Comparison of ENCODE assay signal across 10 cellular contexts in the genomic region with DNA sequence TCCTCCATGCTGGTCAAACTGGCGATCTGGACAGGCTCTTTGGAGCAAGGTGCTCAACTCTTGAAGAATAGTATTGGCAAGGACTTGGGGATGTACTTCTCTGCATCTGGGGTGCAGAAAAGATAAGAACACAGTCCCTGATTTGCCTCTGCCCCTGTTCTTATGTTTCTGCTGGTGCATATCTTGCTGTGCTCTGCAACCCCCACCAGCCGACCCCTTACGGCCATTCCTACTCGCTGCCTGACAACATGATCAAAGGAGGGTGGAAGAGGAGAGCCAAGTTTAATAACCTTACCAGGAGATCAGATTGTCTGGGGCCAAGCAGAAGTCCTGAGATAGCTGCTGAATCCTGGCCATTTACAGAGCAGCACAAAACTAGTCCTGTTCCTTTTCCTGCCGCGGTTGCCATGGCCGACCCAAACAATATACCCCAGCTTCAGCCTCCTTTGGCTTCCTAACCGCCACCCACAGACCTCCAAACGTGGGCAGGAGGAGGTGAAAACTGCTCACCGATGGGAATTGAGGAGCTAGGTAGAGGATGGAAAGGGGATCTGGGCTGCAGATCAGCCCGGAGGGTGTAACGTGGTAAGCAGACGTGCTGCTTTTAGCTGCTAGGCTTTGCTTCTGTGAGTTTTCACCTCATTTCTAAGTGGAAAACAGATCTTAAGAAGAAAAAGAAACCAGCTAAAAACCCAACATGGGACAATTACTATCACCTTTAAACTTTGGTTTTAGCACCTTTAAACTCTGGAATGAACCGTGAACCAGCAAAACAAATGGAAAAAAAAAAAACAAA.
DNase-seq lines count a peak whose midpoint lies in the region; ATAC-seq, FAIRE-seq and TF ChIP-seq lines count a peak whose summit lies in the region.
"Had no signal": no experiment of that assay in that cellular context is flagged by ENCODE, and none has a peak within 500 bp of the region (broad histone marks: within the 10 kb centered on the region; RNA-seq: fewer than 3 reads in every experiment).

No MANE protein-coding gene starts in this region.

- no peak for TF ChIP-seq POLR2A in GM12878 (IDR thresholded peaks at IDR 0.05; ENCODE audit: low read depth, low read length)
- no peak for TF ChIP-seq POLR2A in transverse colon (IDR thresholded peaks at IDR 0.05)

- no peaks in the 10 kb centered on the region; the same call in 1 of the 2 replicates for H3K79me2 ChIP-seq in GM12878 (ENCODE audit: control insufficient read depth, insufficient read depth, low read length)
- no peaks in the 10 kb centered on the region for H3K79me2 ChIP-seq in OCI-LY7 (ENCODE audit: insufficient read depth, low read depth, low read length)

- TF ChIP-seq CTCF in GM12878 (IDR thresholded peaks at IDR 0.05 in 2 of 3, conservative IDR thresholded peaks at IDR 0.05 in 1 of 3; ENCODE audit: control insufficient read depth in 2 of 3, extremely low read depth in 1 of 3, insufficient read depth in 1 of 3, low read depth in 3 of 3, low read length in 3 of 3), result no peak
- no peak for TF ChIP-seq CTCF in transverse colon (IDR thresholded peaks at IDR 0.05)
- TF ChIP-seq CTCF in OCI-LY7 (conservative IDR thresholded peaks at IDR 0.05; ENCODE audit: low read length), result no peak

- RAD21 ChIA-PET in GM12878 (lab: Charles Lee; ENCODE audit: unreplicated experiment), result interaction anchor here (0.5 to 1.8 kb wide), 11 partner anchors 9 to 188 kb away, joined by 3 to 6 read pairs (median 4); no protein-coding TSS in a partner anchor

- H4K20me1 ChIP-seq in GM12878 (ENCODE audit: control insufficient read depth, insufficient read depth), result no peaks in the 10 kb centered on the region
- H4K20me1 ChIP-seq in OCI-LY7 (ENCODE audit: insufficient read depth, low read length), result no peaks in the 10 kb centered on the region

- POLR2A ChIA-PET in GM12878 (lab: Charles Lee) (interaction anchor here (0.6 to 2.3 kb wide), 9 partner anchors 8 to 57 kb away, joined by 3 to 10 read pairs (median 3); no protein-coding TSS in a partner anchor), OCI-LY7 (lab: Charles Lee) (interaction anchor here (0.8 kb wide), 1 partner anchor 16 kb away, joined by 3 read pairs; no protein-coding TSS in a partner anchor)

- H3K4me2 ChIP-seq in GM12878 (ENCODE audit: control insufficient read depth, insufficient read depth) (peak overlapping the region; percentile 52), OCI-LY7 (ENCODE audit: low read length) (no peak overlapping the region)

- in situ Hi-C loops in GM12878 (cut with MboI) (no loop called here), transverse colon (cut with MboI; ENCODE audit: low pct_ligation_motif_present in 1 of 4, low pct_unique_long_range_greater_than_20kb in 1 of 4, low sequenced_read_pairs in 3 of 4) (no loop called here)

- H3K27ac ChIP-seq in GM12878 (ENCODE audit: control insufficient read depth, insufficient read depth) (no peak overlapping the region), transverse colon (peak overlapping the region; percentile 57 to 82 (median 64)), OCI-LY7 (ENCODE audit: low read depth, low read length, poor library complexity, severe bottlenecking) (no peak overlapping the region)
- H3K27ac ChIP-seq: SJSA1 had no signal

- H2AFZ ChIP-seq in GM12878 (ENCODE audit: control insufficient read depth, low read depth, low read length) (peak overlapping the region; percentile 31; the same call in 1 of the 2 replicates), OCI-LY7 (ENCODE audit: low read length) (no peak overlapping the region)

- SMC1A ChIA-PET in GM12878 (lab: Charles Lee; ENCODE audit: uncharacterized antibody, unreplicated experiment), result interaction anchor here (0.6 to 3.6 kb wide), 18 partner anchors 7 to 286 kb away, joined by 3 to 19 read pairs (median 3); no protein-coding TSS in a partner anchor

- no peak overlapping the region for H3K4me3 ChIP-seq in GM12878
- H3K4me3 ChIP-seq in transverse colon, result peak overlapping the region in 3 of 4 donors; percentile 20 to 24 (median 22)
- H3K4me3 ChIP-seq in OCI-LY7 (ENCODE audit: low read depth, low read length, poor library complexity, severe bottlenecking), result no peak overlapping the region
- H3K4me3 ChIP-seq: SJSA1 had no signal

- H3K27me3 ChIP-seq in GM12878 (replicated peaks in 1 of 2; ENCODE audit: control insufficient read depth in 2 of 2, insufficient read depth in 2 of 2, low read length in 1 of 2) (no peaks in the 10 kb centered on the region), transverse colon (no peaks in the 10 kb centered on the region)
- H3K27me3 ChIP-seq: SJSA1 had no signal

- peak overlapping the region; percentile 56; the same call in 1 of the 2 replicates for H3K9ac ChIP-seq in GM12878 (ENCODE audit: control insufficient read depth, insufficient read depth, low read length)

- CTCF ChIA-PET in GM12878 (lab: Yijun Ruan, JAX), result interaction anchor here (0.8 to 4.0 kb wide), 5 partner anchors 13 to 367 kb away, joined by 3 to 15 read pairs (median 4); no protein-coding TSS in a partner anchor
- CTCF ChIA-PET in OCI-LY7 (lab: Charles Lee; ENCODE audit: unreplicated experiment), result no interaction called here

- TF ChIP-seq RAD21 in GM12878 (IDR thresholded peaks at IDR 0.05; ENCODE audit: insufficient read depth, low read depth, low read length), result no peak

- peak; percentile 58 for ATAC-seq in GM12878

- no peak for FAIRE-seq in GM12878 (lab: Jason Lieb, UNC)

- TF ChIP-seq EP300 in GM12878 (IDR thresholded peaks at IDR 0.05; ENCODE audit: borderline replicate concordance in 1 of 2, control insufficient read depth in 1 of 2, low read depth in 2 of 2, low read length in 2 of 2) (no peak), transverse colon (IDR thresholded peaks at IDR 0.05; ENCODE audit: low read depth) (no peak)

- H3K4me1 ChIP-seq in GM12878 (ENCODE audit: control insufficient read depth, insufficient read depth, low read length) (peaks cover 11% of the 10 kb centered on the region), transverse colon (peaks cover 7 to 50% (median 31%) of the 10 kb centered on the region in 4 donors), OCI-LY7 (ENCODE audit: insufficient read depth, low read length, poor library complexity, severe bottlenecking) (no peaks in the 10 kb centered on the region)

- intact Hi-C loops in GM12878 (cut with micrococcal nuclease; ENCODE audit: unreplicated experiment) (no loop called here), transverse colon (cut with DNase I; ENCODE audit: low total_unique reads) (no loop called here), OCI-LY7 (cut with micrococcal nuclease; ENCODE audit: unreplicated experiment) (no loop called here)

- 21% methylated on average over 14 of the region's 14 CpGs for WGBS in GM12878 (ENCODE audit: insufficient coverage, insufficient replicate concordance, low lambda C conversion rate, missing lambda C conversion rate)
- WGBS in transverse colon (ENCODE audit: low coverage in 1 of 2), 2 donors, result 41 to 50% methylated on average over 6 to 14 of the region's 14 CpGs

- peak; percentile 83 for DNase-seq in activated CD8-positive, alpha-beta memory T cell treated with anti-CD3 and anti-CD28 coated beads for 24 hours
- DNase-seq in activated CD8-positive, alpha-beta memory T cell treated with anti-CD3 and anti-CD28 coated beads, Interleukin-2, amount 50 U/mL, for 4 hours, result no peak
- DNase-seq in GM12878 (ENCODE audit: low read depth, low spot score) (no peak), medulla oblongata (ENCODE audit: extremely low spot score) (peak; percentile 61), transverse colon (peak; percentile 28), UCSD-AML1 (lab: John Stamatoyannopoulos, UW; ENCODE audit: unreplicated experiment) (no peak), OCI-LY7 (ENCODE audit: low spot score) (no peak)
- no peak for DNase-seq in stimulated activated CD4-positive, alpha-beta T cell treated with anti-CD3 and anti-CD28 coated beads, Interleukin-4, amount 100 ng/mL, for 1 hour
- DNase-seq: DND-41 had no signal

- no peaks in the 10 kb centered on the region for H3K9me2 ChIP-seq in OCI-LY7 (ENCODE audit: insufficient read depth, low read length)

- no TSS peak for BruUV-seq in GM12878 (replicated peaks; lab: Mats Ljungman, UMichigan)
- BruUV-seq in OCI-LY7 (replicated peaks; lab: Mats Ljungman, UMichigan), result no TSS peak

- no peaks in the 10 kb centered on the region for H3K36me3 ChIP-seq in GM12878 (ENCODE audit: control insufficient read depth in 2 of 2, insufficient read depth in 2 of 2, low read length in 1 of 2)
- H3K36me3 ChIP-seq in transverse colon, result no peaks in the 10 kb centered on the region
- H3K36me3 ChIP-seq in OCI-LY7 (ENCODE audit: insufficient read depth, low read length), result no peaks in the 10 kb centered on the region
- H3K36me3 ChIP-seq: SJSA1 had no signal

- no peaks in the 10 kb centered on the region; the same call in 2 of the 3 replicates for H3K9me3 ChIP-seq in GM12878 (replicated peaks; ENCODE audit: control insufficient read depth, insufficient read depth, low read length)
- H3K9me3 ChIP-seq in transverse colon, result no peaks in the 10 kb centered on the region
- H3K9me3 ChIP-seq in OCI-LY7 (ENCODE audit: low read length), result no peaks in the 10 kb centered on the region
- H3K9me3 ChIP-seq: SJSA1 had no signal

TF ChIP-seq in GM12878, 131 proteins besides CTCF, POLR2A, EP300 and RAD21:
- no peak for TF ChIP-seq JUNB (IDR thresholded peaks at IDR 0.05)
- TF ChIP-seq RUNX3 (IDR thresholded peaks at IDR 0.05; ENCODE audit: low read length), result 0 out of 2 replicates have a peak, but pooled peaks have one; percentile 8
- TF ChIP-seq RCOR1 (conservative IDR thresholded peaks at IDR 0.05; ENCODE audit: low read depth, low read length), result no peak
- peak; percentile 36; the same call in 1 of the 2 replicates for TF ChIP-seq EED (IDR thresholded peaks at IDR 0.05; ENCODE audit: low read depth)
- no peak for TF ChIP-seq CREB1 (IDR thresholded peaks at IDR 0.05; ENCODE audit: low read depth)

Comparison
In these comparisons a context has a peak if more than half of its experiments do, and no peak if none do; other contexts are left out.
1. DNase-seq: peak in activated CD8-positive, alpha-beta memory T cell treated with anti-CD3 and anti-CD28 coated beads for 24 hours (single experiment), medulla oblongata (single experiment) and transverse colon (single experiment); none in activated CD8-positive, alpha-beta memory T cell treated with anti-CD3 and anti-CD28 coated beads, Interleukin-2, amount 50 U/mL, for 4 hours (single experiment), GM12878 (single experiment), UCSD-AML1 (single experiment), OCI-LY7 (single experiment) and stimulated activated CD4-positive, alpha-beta T cell treated with anti-CD3 and anti-CD28 coated beads, Interleukin-4, amount 100 ng/mL, for 1 hour (single experiment).
2. H3K27ac ChIP-seq: peak in transverse colon (4 of 4); none in GM12878 (single experiment) and OCI-LY7 (single experiment).
3. H3K4me3 ChIP-seq: peak in transverse colon (3 of 4); none in GM12878 (single experiment) and OCI-LY7 (single experiment).